ENCODE assay signal across 8 cellular contexts in the genomic region with DNA sequence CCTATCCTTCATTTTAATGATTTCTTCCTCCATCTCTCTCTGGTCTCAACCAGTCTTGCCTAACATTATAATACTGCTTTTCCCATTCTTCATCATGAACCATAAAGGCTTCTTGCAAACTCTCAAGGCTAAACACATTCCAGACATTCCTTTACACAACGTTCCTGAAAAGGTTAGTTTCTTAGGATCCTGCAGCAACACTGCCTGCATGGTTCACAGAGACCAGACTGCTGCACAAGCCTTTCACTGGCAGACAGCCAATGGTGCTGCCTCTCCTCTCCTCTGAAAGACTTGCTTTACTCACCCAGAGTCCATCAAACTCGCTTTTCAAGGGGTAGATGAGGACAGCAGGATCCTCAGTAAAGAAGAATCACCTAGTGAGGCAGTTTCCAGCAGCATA.
DNase-seq lines count a peak whose midpoint lies in the region; ATAC-seq, FAIRE-seq and TF ChIP-seq lines count a peak whose summit lies in the region.
"Not testable (repeated sequence)": the region's sequence is repeated elsewhere in the genome, so short reads cannot be mapped to it uniquely, and the experiment has no call there.

No MANE protein-coding gene starts in this region.

- intact Hi-C loops in IMR-90 (cut with micrococcal nuclease); body of pancreas (cut with DNase I): not testable (repeated sequence)

- not testable (repeated sequence) for H3K9me1 ChIP-seq in IMR-90 (ENCODE audit: insufficient read depth, low read length)

- H4K91ac ChIP-seq in IMR-90 (ENCODE audit: insufficient read depth, low read depth, low read length), result not testable (repeated sequence)

- ATAC-seq in A549, result peak; percentile 36 to 69; a peak in 3 of 6 replicates
- ATAC-seq in IMR-90 (ENCODE audit: low read depth), result peak; percentile 21
- not testable (repeated sequence) for ATAC-seq in body of pancreas

- H2AFZ ChIP-seq in IMR-90 (replicated peaks; ENCODE audit: low read length, poor library complexity), result not testable (repeated sequence)
- H2AFZ ChIP-seq in osteoblast (ENCODE audit: low read length), result peak overlapping the region; percentile 59

- H3K9ac ChIP-seq in IMR-90 (ENCODE audit: low read depth, low read length), result not testable (repeated sequence)

- TF ChIP-seq POLR2A in A549 (IDR thresholded peaks at IDR 0.05; ENCODE audit: low read length); IMR-90 (IDR thresholded peaks at IDR 0.05; ENCODE audit: low read depth, low read length); body of pancreas (IDR thresholded peaks at IDR 0.05): not testable (repeated sequence)

- H3K9me3 ChIP-seq in A549; IMR-90 (ENCODE audit: control insufficient read depth, insufficient read depth, low read length); body of pancreas; osteoblast (ENCODE audit: low read depth, low read length): not testable (repeated sequence)

- H2BK120ac ChIP-seq in IMR-90 (ENCODE audit: low read depth, low read length), result 0 out of 2 replicates have a peak overlapping the region, but pooled peaks have one; percentile 40

- H4K20me1 ChIP-seq in IMR-90 (ENCODE audit: insufficient read depth, low read length); osteoblast (ENCODE audit: insufficient read depth, low read length): not testable (repeated sequence)

- not testable (repeated sequence) for TF ChIP-seq RAD21 in A549 (conservative IDR thresholded peaks at IDR 0.05 in 1 of 2, IDR thresholded peaks at IDR 0.05 in 1 of 2); IMR-90 (IDR thresholded peaks at IDR 0.05; ENCODE audit: low read length)

- H3K14ac ChIP-seq in IMR-90 (replicated peaks; ENCODE audit: low read depth, low read length), result not testable (repeated sequence)

- not testable (repeated sequence) for H2AK9ac ChIP-seq in IMR-90 (replicated peaks; ENCODE audit: low read depth, low read length, poor library complexity)

- H3K56ac ChIP-seq in IMR-90 (ENCODE audit: extremely low read depth, insufficient read depth, low read length), result not testable (repeated sequence)

- H3K23ac ChIP-seq in IMR-90 (ENCODE audit: low read depth, low read length), result not testable (repeated sequence)

- H4K5ac ChIP-seq in IMR-90 (ENCODE audit: low read depth, low read length), result not testable (repeated sequence)

- DNase-seq in A549 (ENCODE audit: low read depth in 1 of 2, low spot score in 1 of 2), result peak in 1 of 2 experiments; percentile 6
- peak; percentile 52 for DNase-seq in ELR (ENCODE audit: low read depth)
- DNase-seq in IMR-90, result peak; percentile 58
- DNase-seq in RPMI7951 (ENCODE audit: low read depth), result peak; percentile 41
- peak; percentile 9 to 18 (median 12) for DNase-seq in body of pancreas
- DNase-seq in fibroblast of peridontal ligament (ENCODE audit: extremely low read depth), result peak; percentile 43
- DNase-seq in islet precursor cell, result peak; percentile 85
- DNase-seq in osteoblast (ENCODE audit: insufficient read length, low spot score, missing footprints), result not testable (repeated sequence)

- H3K27me3 ChIP-seq in IMR-90 (ENCODE audit: control insufficient read depth, insufficient read depth, low read length); body of pancreas; osteoblast (ENCODE audit: insufficient read depth, low read length): not testable (repeated sequence)

- not testable (repeated sequence) for H3K36me3 ChIP-seq in IMR-90 (ENCODE audit: control insufficient read depth, insufficient read depth, low read length); body of pancreas (replicated peaks in 1 of 2; ENCODE audit: insufficient read depth in 1 of 2, low read depth in 2 of 2); osteoblast (ENCODE audit: insufficient read depth, low read length)

- TF ChIP-seq EP300 in A549 (IDR thresholded peaks at IDR 0.05), result not testable (repeated sequence)

- not testable (repeated sequence) for H3K4ac ChIP-seq in IMR-90 (ENCODE audit: low read depth, low read length)

- TF ChIP-seq CTCF in A549 (IDR thresholded peaks at IDR 0.05); IMR-90 (conservative IDR thresholded peaks at IDR 0.05; ENCODE audit: low read depth, low read length); body of pancreas (IDR thresholded peaks at IDR 0.05); osteoblast (IDR thresholded peaks at IDR 0.05; ENCODE audit: extremely low read depth, low read depth, low read length): not testable (repeated sequence)

- not testable (repeated sequence) for H2AK5ac ChIP-seq in IMR-90 (ENCODE audit: low read depth, low read length)

- dilution Hi-C loops in IMR-90 (cut with HindIII; ENCODE audit: low sequenced_read_pairs, unreplicated experiment), result not testable (repeated sequence)

- not testable (repeated sequence) for H3K27ac ChIP-seq in A549; IMR-90 (ENCODE audit: insufficient read depth, low read length); body of pancreas; osteoblast (ENCODE audit: low read depth, low read length)

- in situ Hi-C loops in IMR-90 (cut with MboI; ENCODE audit: low sequenced_read_pairs), result not testable (repeated sequence)

- not testable (repeated sequence) for FAIRE-seq in A549 (lab: Jason Lieb, UNC)

- WGBS in A549 (ENCODE audit: missing lambda C conversion rate), result 5% methylated on average over 2 of the region's 2 CpGs
- no CpG with 5 or more reads among the region's 2 CpGs for WGBS in IMR-90 (ENCODE audit: extremely low coverage in 2 of 2, insufficient read length in 1 of 2), 2 experiments
- WGBS in body of pancreas, 2 donors, result 0 to 10% methylated on average over 2 of the region's 2 CpGs

- H4K8ac ChIP-seq in IMR-90 (ENCODE audit: low read depth in 2 of 2, low read length in 2 of 2), result not testable (repeated sequence)

- not testable (repeated sequence) for BruUV-seq in IMR-90 (replicated peaks; lab: Mats Ljungman, UMichigan)

- not testable (repeated sequence) for H2BK15ac ChIP-seq in IMR-90 (ENCODE audit: low read depth, low read length)

- CTCF ChIA-PET in A549 (lab: Yijun Ruan, JAX); IMR-90 (lab: Yijun Ruan, JAX): not testable (repeated sequence)

- not testable (repeated sequence) for H3K4me2 ChIP-seq in A549; IMR-90 (ENCODE audit: low read depth, low read length); osteoblast (ENCODE audit: insufficient read depth, low read length)

- H3K4me3 ChIP-seq in A549; IMR-90 (ENCODE audit: insufficient read depth, low read depth, low read length); body of pancreas; osteoblast (ENCODE audit: insufficient read depth, low read length): not testable (repeated sequence)

- H2BK5ac ChIP-seq in IMR-90 (ENCODE audit: low read depth, low read length, poor library complexity, severe bottlenecking), result not testable (repeated sequence)

- POLR2A ChIA-PET in A549 (lab: Yijun Ruan, JAX); IMR-90 (lab: Charles Lee; ENCODE audit: unreplicated experiment): not testable (repeated sequence)

- not testable (repeated sequence) for H3K18ac ChIP-seq in IMR-90 (ENCODE audit: low read depth, low read length)

- not testable (repeated sequence) for H2BK20ac ChIP-seq in IMR-90 (ENCODE audit: low read depth, low read length)

- not testable (repeated sequence) for H3K4me1 ChIP-seq in A549; IMR-90 (ENCODE audit: control insufficient read depth, insufficient read depth, low read length); body of pancreas
- H3K4me1 ChIP-seq in osteoblast (ENCODE audit: insufficient read depth, low read length), result peaks cover 33% of the 10 kb centered on the region

- not testable (repeated sequence) for H3K79me2 ChIP-seq in osteoblast (ENCODE audit: insufficient read depth, low read length)

- H3K79me1 ChIP-seq in IMR-90 (ENCODE audit: low read depth in 1 of 2, low read length in 2 of 2), result not testable (repeated sequence)
